9 cellular contexts compared by ENCODE assay signal in the genomic region with DNA sequence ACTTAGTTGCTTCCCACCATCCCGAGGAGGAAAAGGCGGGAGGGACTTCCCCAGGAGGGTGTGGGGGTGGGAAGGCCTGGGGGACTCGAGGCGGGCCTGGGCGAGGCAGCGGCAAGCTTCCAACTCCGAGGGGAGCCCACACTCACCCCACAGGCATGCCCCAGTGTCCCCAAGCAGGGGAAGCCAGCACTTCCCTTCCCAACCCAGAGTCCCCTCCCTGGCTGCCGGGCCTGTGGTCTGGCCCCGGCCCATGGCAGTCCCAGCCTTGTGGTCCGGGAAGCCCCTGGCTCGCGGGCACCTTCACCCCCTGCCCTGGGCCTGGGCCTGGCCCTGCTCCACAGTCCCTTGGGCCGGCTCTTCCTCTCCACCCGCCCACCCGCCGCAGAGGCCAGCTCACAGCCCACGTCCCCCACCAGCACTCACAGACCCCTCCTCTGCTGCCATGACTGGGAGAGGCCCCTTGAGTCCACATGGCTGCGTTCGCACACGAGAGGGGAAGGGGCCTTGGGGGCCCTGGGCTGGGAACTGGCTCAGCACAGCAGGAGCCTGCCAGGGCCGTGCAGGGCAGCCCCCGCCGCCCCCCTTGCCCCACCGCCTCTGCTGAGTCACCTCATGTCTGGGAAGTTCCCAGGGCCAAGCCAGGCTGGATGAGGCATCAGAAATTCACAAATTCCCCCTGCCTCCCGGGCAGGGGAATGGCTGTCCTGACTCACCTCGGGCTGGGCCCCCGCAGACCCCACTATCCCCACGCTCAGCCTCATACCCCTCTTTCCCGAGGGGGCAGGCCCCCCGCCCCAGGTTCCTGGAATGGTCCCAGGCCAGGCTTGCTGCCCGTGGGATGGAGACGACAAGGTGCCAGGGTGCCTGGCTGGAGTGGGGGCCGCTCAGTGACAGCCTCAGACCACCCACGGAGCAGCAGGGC. TPM values are rescaled to one million over a fixed set of nuclear protein-coding genes. Genes with fewer than 3 reads are reported as not detected.
DNase-seq lines count a peak whose midpoint lies in the region; ATAC-seq, FAIRE-seq and TF ChIP-seq lines count a peak whose summit lies in the region.
"Had no signal": no experiment of that assay in that cellular context is flagged by ENCODE, and none has a peak within 500 bp of the region (broad histone marks: within the 10 kb centered on the region; RNA-seq: fewer than 3 reads in every experiment).

No MANE protein-coding gene starts in this region.

- DNase-seq in CD14-positive monocyte (ENCODE audit: low spot score) (peak; percentile 84), SK-N-DZ (ENCODE audit: low spot score) (peak; percentile 69), fibroblast of the conjunctiva (ENCODE audit: low read depth) (peak; percentile 87), pancreas (peak in 4 of 6 donors; percentile 65 to 81 (median 71)), GM10266 (ENCODE audit: extremely low spot score) (no peak)
- DNase-seq: NCI-H524 treated with DMSO at 0.1 percent for 48 hours had no signal

- no peaks in the 10 kb centered on the region for H3K9me3 Mint-ChIP-seq in CD14-positive monocyte

- H3K36me3 Mint-ChIP-seq in CD14-positive monocyte = no peaks in the 10 kb centered on the region

- H3K9me3 ChIP-seq in pancreas = no peaks in the 10 kb centered on the region

- H3K27ac ChIP-seq in pancreas = peak overlapping the region; percentile 57 to 88 (median 68)

- no peak for FAIRE-seq in pancreas (lab: Jason Lieb, UNC)

- peaks cover 4 to 13% (median 7%) of the 10 kb centered on the region in 3 donors for H3K27me3 Mint-ChIP-seq in CD14-positive monocyte (ENCODE audit: low read depth in 3 of 3)

- peak overlapping the region; percentile 51 to 60 for H3K4me3 Mint-ChIP-seq in CD14-positive monocyte

- H3K4me1 Mint-ChIP-seq in CD14-positive monocyte = peaks cover 25% of the 10 kb centered on the region

- no peaks in the 10 kb centered on the region for H3K27me3 ChIP-seq in pancreas

- TF ChIP-seq CTCF in CD14-positive monocyte (IDR thresholded peaks at IDR 0.05) = no peak
- TF ChIP-seq CTCF in pancreas (IDR thresholded peaks at IDR 0.05) = no peak
- no peak for TF ChIP-seq CTCF in GM10266 (IDR thresholded peaks at IDR 0.05; ENCODE audit: control insufficient read depth, insufficient read depth, low read depth, missing control alignments)

- ATAC-seq in pancreas (peak in 3 of 4 donors; percentile 25 to 59 (median 34)), HG03135 (IDR thresholded peaks at IDR 0.05; ENCODE audit: unreplicated experiment) (no peak), GM18502 (IDR thresholded peaks at IDR 0.05; ENCODE audit: poor library complexity, unreplicated experiment) (no peak), HG02588 (IDR thresholded peaks at IDR 0.05; ENCODE audit: unreplicated experiment) (no peak)

- peak overlapping the region in 3 of 7 donors; percentile 30 to 50 (median 30) for H3K27ac Mint-ChIP-seq in CD14-positive monocyte

- no peak overlapping the region for H3K4me3 ChIP-seq in pancreas

- peaks cover 37 to 56% (median 46%) of the 10 kb centered on the region in 3 donors for H3K4me1 ChIP-seq in pancreas

- intact Hi-C loops in CD14-positive monocyte (cut with micrococcal nuclease) (loop anchor here in 1 of 2 donors (2.0 kb wide), 1 partner anchor 28 kb away; the partner anchor contains the start of gene BAHCC1), pancreas (cut with DNase I) (no loop called here)

- 59 to 62% methylated on average over 26 to 34 of the region's 34 CpGs for WGBS in pancreas, 2 donors

- H3K36me3 ChIP-seq in pancreas = no peaks in the 10 kb centered on the region

RNA-seq across cellular contexts. Expression of gene BAHCC1, which starts 27.8 kb away (rescaled TPM):
- under 1 TPM; 0.11 to 0.27 TPM for polyA plus RNA-seq in CD14-positive monocyte
- polyA plus RNA-seq in SK-N-DZ (2014; cell fraction: cytosol; rRNA removed) = 6.6 and 15.1 TPM in 2 replicates
- polyA plus RNA-seq in SK-N-DZ (2014; cell fraction: nucleus; rRNA removed) = 33.7 and 55.3 TPM in 2 replicates
- total RNA-seq in pancreas = 10 to 100 TPM in 2 of 6 donors, 1 to 10 TPM in 4; 8.0 to 11.5 (median 9.6) TPM
- polyA plus RNA-seq in pancreas = 10 to 100 TPM; 11.4 to 24.1 TPM

Comparison
In these comparisons a context has a peak if more than half of its experiments do, and no peak if none do; other contexts are left out.
1. ATAC-seq: peak in pancreas (3 of 4); none in HG03135 (single experiment), GM18502 (single experiment) and HG02588 (single experiment).
2. RNA of gene BAHCC1, which starts 27.8 kb away (polyA plus RNA-seq): 11.4 to 24.1 TPM in pancreas; 0.11 to 0.27 TPM in CD14-positive monocyte; every median in the first group is over 4 times any median in the second.